Comparison of ENCODE assay signal across 1 cellular context in genomic region chr1:111639602-111640198, GRCh38.
TF ChIP-seq lines count a peak whose summit lies in the region.

No MANE protein-coding gene starts in this region.

TF ChIP-seq in K562, 482 proteins besides CTCF, POLR2A, EP300 and RAD21:
- TF ChIP-seq SRSF3 (IDR thresholded peaks at IDR 0.05; ENCODE audit: insufficient read depth, low read length) (no peak), HNRNPUL1 (IDR thresholded peaks at IDR 0.05; ENCODE audit: low read length) (no peak), SOX6 (IDR thresholded peaks at IDR 0.05) (peak; percentile 81), NCOR1 (IDR thresholded peaks at IDR 0.05) (peak; percentile 61), FOXM1 (IDR thresholded peaks at IDR 0.05; ENCODE audit: low read depth) (peak; percentile 55; the same call in 1 of the 2 replicates), FOXM1 (CRISPR knock-in tag; IDR thresholded peaks at IDR 0.05; ENCODE audit: low read depth) (no peak), MEIS2 (IDR thresholded peaks at IDR 0.05; ENCODE audit: partially characterized antibody) (peak; percentile 53), RBM15 (IDR thresholded peaks at IDR 0.05; ENCODE audit: insufficient read depth, low read length) (no peak), RCOR1 (IDR thresholded peaks at IDR 0.05; ENCODE audit: borderline replicate concordance in 1 of 2, low read depth in 2 of 2, low read length in 2 of 2) (peak in 1 of 2 experiments; percentile 89; a peak in 2 of 4 replicates), TEAD4 (IDR thresholded peaks at IDR 0.05; ENCODE audit: low read length) (peak; percentile 77; the same call in 1 of the 2 replicates), TEAD4 (CRISPR knock-in tag; IDR thresholded peaks at IDR 0.05; ENCODE audit: borderline replicate concordance) (no peak), HMBOX1 (IDR thresholded peaks at IDR 0.05) (peak; percentile 61), MTA2 (IDR thresholded peaks at IDR 0.05; ENCODE audit: low read depth) (peak; percentile 52; the same call in 1 of the 2 replicates), CBFA2T3 (IDR thresholded peaks at IDR 0.05) (peak; percentile 80), RB1 (IDR thresholded peaks at IDR 0.05; ENCODE audit: low read depth) (no peak), GATA2 (CRISPR knock-in tag; IDR thresholded peaks at IDR 0.05) (0 out of 2 replicates have a peak, but pooled peaks have one; percentile 31), HDGF (IDR thresholded peaks at IDR 0.05) (no peak), DPF2 (IDR thresholded peaks at IDR 0.05) (peak; percentile 47; the same call in 1 of the 2 replicates), CCNT2 (IDR thresholded peaks at IDR 0.05; ENCODE audit: borderline replicate concordance, extremely low read depth, insufficient read length, low read depth, low read length) (peak; percentile 57), ARID1B (IDR thresholded peaks at IDR 0.05) (peak; percentile 82), TCF3 (CRISPR knock-in tag; IDR thresholded peaks at IDR 0.05) (peak; percentile 63), CBFA2T2 (conservative IDR thresholded peaks at IDR 0.05) (peak; percentile 65), TAL1 (IDR thresholded peaks at IDR 0.05) (peak; percentile 64), KDM1A (IDR thresholded peaks at IDR 0.05) (peak; percentile 73 to 80), TEAD1 (CRISPR knock-in tag; IDR thresholded peaks at IDR 0.05) (0 out of 4 replicates have a peak, but pooled peaks of 1 of the 2 experiments have one; percentile 7), E2F8 (IDR thresholded peaks at IDR 0.05; ENCODE audit: low read depth, partially characterized antibody) (no peak), SMARCA4 (IDR thresholded peaks at IDR 0.05) (peak; percentile 58)
